In genomic region chr11:8022876-8023275, GRCh38 we compare ENCODE assay signal across 19 cellular contexts. TPM values are rescaled to one million over a fixed set of nuclear protein-coding genes. Genes with fewer than 3 reads are reported as not detected.
DNase-seq lines count a peak whose midpoint lies in the region; ATAC-seq and TF ChIP-seq lines count a peak whose summit lies in the region.
"Had no signal": no experiment of that assay in that cellular context is flagged by ENCODE, and none has a peak within 500 bp of the region (broad histone marks: within the 10 kb centered on the region; RNA-seq: fewer than 3 reads in every experiment).

No MANE protein-coding gene starts in this region.

- peaks cover 19% of the 10 kb centered on the region for H3K4me1 Mint-ChIP-seq in activated CD8-positive, alpha-beta memory T cell treated with anti-CD3 and anti-CD28 coated beads, Interleukin-2, amount 10 ng/mL, durations not matched to agents 7 days and 5 days

- CTCF ChIA-PET in activated CD8-positive, alpha-beta memory T cell treated with anti-CD3 and anti-CD28 coated beads, Interleukin-2, amount 10 ng/mL, durations not matched to agents 7 days and 5 days (lab: Charles Lee), result interaction anchor here (0.7 to 2.9 kb wide), 6 partner anchors 10 to 76 kb away, joined by 3 to 18 read pairs (median 4); partner anchors contain the start of gene EIF3F

- intact Hi-C loops in heart left ventricle (cut with DNase I), result no loop called here
- intact Hi-C loops in left ventricle myocardium superior (cut with micrococcal nuclease), result no loop called here
- intact Hi-C loops in vagina (cut with DNase I), result no loop called here

- H3K27me3 ChIP-seq in heart left ventricle (peaks cover 0 to 35% (median 0%) of the 10 kb centered on the region in 9 donors), vagina (no peaks in the 10 kb centered on the region)
- H3K27me3 ChIP-seq: SJSA1 had no signal

- 55 to 71% (median 59%) methylated on average over 2 of the region's 2 CpGs for WGBS in heart left ventricle, 4 donors

- H3K27me3 Mint-ChIP-seq in activated CD8-positive, alpha-beta memory T cell treated with anti-CD3 and anti-CD28 coated beads, Interleukin-2, amount 10 ng/mL, durations not matched to agents 7 days and 5 days, result peaks cover 28% of the 10 kb centered on the region

- H3K9me3 Mint-ChIP-seq in activated CD8-positive, alpha-beta memory T cell treated with anti-CD3 and anti-CD28 coated beads, Interleukin-2, amount 10 ng/mL, durations not matched to agents 7 days and 5 days (ENCODE audit: low read depth), result no peaks in the 10 kb centered on the region

- H3K4me3 Mint-ChIP-seq in activated CD8-positive, alpha-beta memory T cell treated with anti-CD3 and anti-CD28 coated beads, Interleukin-2, amount 10 ng/mL, durations not matched to agents 7 days and 5 days, result no peak overlapping the region

- TF ChIP-seq POLR2A in heart left ventricle (IDR thresholded peaks at IDR 0.05), result no peak
- TF ChIP-seq POLR2A in vagina (IDR thresholded peaks at IDR 0.05), result no peak

- in situ Hi-C loops in KBM-7 (cut with MboI; ENCODE audit: low pct_unique_long_range_greater_than_20kb, low sequenced_read_pairs), result no loop called here

- no peaks in the 10 kb centered on the region for H3K36me3 ChIP-seq in heart left ventricle
- H3K36me3 ChIP-seq in vagina, result no peaks in the 10 kb centered on the region
- H3K36me3 ChIP-seq: SJSA1 had no signal

- no peak overlapping the region for H3K27ac Mint-ChIP-seq in activated CD8-positive, alpha-beta memory T cell treated with anti-CD3 and anti-CD28 coated beads, Interleukin-2, amount 10 ng/mL, durations not matched to agents 7 days and 5 days

- H3K4me3 ChIP-seq in heart left ventricle, result no peak overlapping the region
- no peak overlapping the region for H3K4me3 ChIP-seq in vagina
- H3K4me3 ChIP-seq: SJSA1 had no signal

- no peaks in the 10 kb centered on the region for H3K36me3 Mint-ChIP-seq in activated CD8-positive, alpha-beta memory T cell treated with anti-CD3 and anti-CD28 coated beads, Interleukin-2, amount 10 ng/mL, durations not matched to agents 7 days and 5 days

- H3K4me1 ChIP-seq in heart left ventricle (peaks cover 0 to 16% (median 7%) of the 10 kb centered on the region in 12 donors), vagina (peaks cover 24% of the 10 kb centered on the region)
- H3K4me1 ChIP-seq: Caco-2 had no signal

- TF ChIP-seq CTCF in heart left ventricle (IDR thresholded peaks at IDR 0.05) (no peak), vagina (IDR thresholded peaks at IDR 0.05) (no peak)

- peak overlapping the region in 7 of 12 donors; percentile 13 to 65 (median 46) for H3K27ac ChIP-seq in heart left ventricle
- no peak overlapping the region for H3K27ac ChIP-seq in vagina
- H3K27ac ChIP-seq: RWPE1, SJSA1 had no signal

- H3K9me3 ChIP-seq in heart left ventricle (no peaks in the 10 kb centered on the region), vagina (no peaks in the 10 kb centered on the region)
- H3K9me3 ChIP-seq: SJSA1 had no signal

- DNase-seq in heart left ventricle (no peak), left ventricle myocardium superior (no peak), myocyte (ENCODE audit: low read depth) (peak; percentile 94), vagina (ENCODE audit: extremely low spot score in 2 of 2) (peak; percentile 34 to 65), NCI-H1930 (lab: John Stamatoyannopoulos, UW) (no peak), KBM-7 (no peak)
- DNase-seq in activated CD8-positive, alpha-beta memory T cell treated with anti-CD3 and anti-CD28 coated beads, Interleukin-2, amount 10 ng/mL, durations not matched to agents 7 days and 5 days, result peak; percentile 15
- no peak for DNase-seq in stimulated activated CD4-positive, alpha-beta T cell treated with anti-CD3 and anti-CD28 coated beads, Interleukin-4, amount 100 ng/mL, for 1 hour
- DNase-seq: Caco-2, Kasumi-1, NCI-H1105, NCI-H187 treated with DMSO at 0.1 percent for 48 hours, NCI-H510A, NCI-H774, PC-3 had no signal

- no peak for ATAC-seq in heart left ventricle
- ATAC-seq in left ventricle myocardium superior, result no peak
- no peak for ATAC-seq in activated CD8-positive, alpha-beta memory T cell treated with anti-CD3 and anti-CD28 coated beads, Interleukin-2, amount 10 ng/mL, durations not matched to agents 7 days and 5 days
- ATAC-seq: PC-3 had no signal

RNA-seq across cellular contexts. Expression of gene EIF3F, which starts 35.7 kb away (rescaled TPM):
- 100 to 1,000 TPM; 134 to 181 (median 147) TPM for total RNA-seq in heart left ventricle
- 100 to 1,000 TPM; 103 to 434 TPM for polyA plus RNA-seq in heart left ventricle
- total RNA-seq in left ventricle myocardium superior, result 156 TPM
- 100 to 1,000 TPM; 192 to 234 TPM for total RNA-seq in activated CD8-positive, alpha-beta memory T cell treated with anti-CD3 and anti-CD28 coated beads, Interleukin-2, amount 10 ng/mL, durations not matched to agents 7 days and 5 days
- total RNA-seq in myocyte, result 234 and 349 TPM in 2 replicates
- polyA plus RNA-seq in myocyte (2012), result 286 TPM
- total RNA-seq in vagina, result 336 TPM

RNA-seq across cellular contexts. Expression of gene NLRP10, which starts 57.6 kb away (rescaled TPM):
- total RNA-seq in heart left ventricle (not detected), left ventricle myocardium superior (not detected), myocyte (1.3 and 2.1 TPM in 2 replicates), vagina (not detected)
- not detected for polyA plus RNA-seq in heart left ventricle
- total RNA-seq in activated CD8-positive, alpha-beta memory T cell treated with anti-CD3 and anti-CD28 coated beads, Interleukin-2, amount 10 ng/mL, durations not matched to agents 7 days and 5 days, result not detected
- polyA plus RNA-seq in myocyte (2012), result 23.3 TPM
- total RNA-seq: H4, HT-29, SJSA1 had no signal

RNA-seq across cellular contexts. Expression of gene TUB, which starts 58.1 kb away (rescaled TPM):
- total RNA-seq in heart left ventricle (10 to 100 TPM; 11.7 to 38.8 (median 18.9) TPM), left ventricle myocardium superior (22.3 TPM), myocyte (15.5 and 29.3 TPM in 2 replicates), vagina (13.5 TPM)
- polyA plus RNA-seq in heart left ventricle, result 1 to 10 TPM; 4.7 to 5.7 TPM
- total RNA-seq in activated CD8-positive, alpha-beta memory T cell treated with anti-CD3 and anti-CD28 coated beads, Interleukin-2, amount 10 ng/mL, durations not matched to agents 7 days and 5 days, result under 1 TPM; 0.07 to 0.09 TPM
- 11.0 TPM for polyA plus RNA-seq in myocyte (2012)
- total RNA-seq: Caco-2, HT-29 had no signal

Comparison
In these comparisons a context has a peak if more than half of its experiments do, and no peak if none do; other contexts are left out.
1. DNase-seq: peak in activated CD8-positive, alpha-beta memory T cell treated with anti-CD3 and anti-CD28 coated beads, Interleukin-2, amount 10 ng/mL, durations not matched to agents 7 days and 5 days (single experiment), myocyte (single experiment) and vagina (2 of 2); none in heart left ventricle (0 of 5), left ventricle myocardium superior (single experiment), NCI-H1930 (0 of 2), KBM-7 (single experiment) and stimulated activated CD4-positive, alpha-beta T cell treated with anti-CD3 and anti-CD28 coated beads, Interleukin-4, amount 100 ng/mL, for 1 hour (single experiment).
2. RNA of gene TUB, which starts 58.1 kb away (total RNA-seq): 22.3 TPM in left ventricle myocardium superior (single experiment), 11.7 to 38.8 TPM in heart left ventricle, 15.5 to 29.3 TPM in myocyte and 13.5 TPM in vagina (single experiment); 0.07 to 0.09 TPM in activated CD8-positive, alpha-beta memory T cell treated with anti-CD3 and anti-CD28 coated beads, Interleukin-2, amount 10 ng/mL, durations not matched to agents 7 days and 5 days; every median in the first group is over 10 times any median in the second.